Comparison of ENCODE assay signal across 32 cellular contexts in genomic region chrX:6446588-6446987, GRCh38.
"Had no signal": no experiment of that assay in that cellular context is flagged by ENCODE, and none has a peak within 500 bp of the region (broad histone marks: within the 10 kb centered on the region; RNA-seq: fewer than 3 reads in every experiment).

No MANE protein-coding gene starts in this region.

- H3K4me3 ChIP-seq: adrenal gland, body of pancreas, esophagus squamous epithelium, gastroesophageal sphincter had no signal

- H3K9me3 Mint-ChIP-seq: activated B cell treated with CpG ODN at 0.5 μM for 24 hours; activated CD8-positive, alpha-beta T cell treated with anti-CD3 and anti-CD28 coated beads for 36 hours; activated naive CD4-positive, alpha-beta T cell treated with anti-CD3 and anti-CD28 coated beads for 36 hours; activated naive CD4-positive, alpha-beta T cell treated with anti-CD3 and anti-CD28 coated beads, Interleukin-2, amount 50 U/mL, for 24 hours; activated naive CD8-positive, alpha-beta T cell treated with anti-CD3 and anti-CD28 coated beads, Interleukin-2, amount 50 U/mL, for 24 hours; activated T-cell treated with anti-CD3 and anti-CD28 coated beads, Interleukin-2, amount 50 U/mL, for 4 hours; activated T-helper 17 cell treated with anti-CD3 and anti-CD28 coated beads, Interleukin-2, amount 50 U/mL, for 72 hours; T-helper 2 cell treated with Interferon-gamma antibody and Interleukin-4, amounts not matched to agents 5 μg/mL and 100 μg/mL, for 36 hours had no signal

- H3K9me3 ChIP-seq: adrenal gland, body of pancreas, esophagus squamous epithelium, gastroesophageal sphincter had no signal

- H3K36me3 ChIP-seq: adrenal gland, esophagus squamous epithelium, gastroesophageal sphincter, WERI-Rb-1 had no signal

- H3K4me1 Mint-ChIP-seq: activated B cell treated with CpG ODN at 0.5 μM for 24 hours; activated naive CD4-positive, alpha-beta T cell treated with anti-CD3 and anti-CD28 coated beads, Interleukin-2, amount 50 U/mL, for 24 hours; activated naive CD8-positive, alpha-beta T cell treated with anti-CD3 and anti-CD28 coated beads for 36 hours; activated naive CD8-positive, alpha-beta T cell treated with anti-CD3 and anti-CD28 coated beads, Interleukin-2, amount 50 U/mL, for 24 hours; activated T-helper 17 cell treated with anti-CD3 and anti-CD28 coated beads, Interleukin-2, amount 50 U/mL, for 72 hours; T-helper 17 cell had no signal

- H3K27ac ChIP-seq: adrenal gland, body of pancreas, esophagus squamous epithelium, gastroesophageal sphincter, WERI-Rb-1 had no signal

- DNase-seq: activated B cell treated with CpG ODN at 0.5 μM for 24 hours; activated CD4-positive, alpha-beta T cell treated with anti-CD3 and anti-CD28 coated beads for 48 hours; activated CD4-positive, alpha-beta T cell treated with anti-CD3 and anti-CD28 coated beads, Interleukin-2, amount 50 U/mL, for 1 hour; activated CD4-positive, alpha-beta T cell treated with anti-CD3 and anti-CD28 coated beads, Interleukin-2, amount 50 U/mL, for 48 hours; activated CD8-positive, alpha-beta memory T cell treated with anti-CD3 and anti-CD28 coated beads for 24 hours; activated CD8-positive, alpha-beta T cell treated with anti-CD3 and anti-CD28 coated beads for 36 hours; activated effector memory CD4-positive, alpha-beta T cell treated with anti-CD3 and anti-CD28 coated beads, Interleukin-2, amount 50 U/mL, for 16 hours; activated naive CD4-positive, alpha-beta T cell treated with anti-CD3 and anti-CD28 coated beads for 36 hours; activated naive CD8-positive, alpha-beta T cell treated with anti-CD3 and anti-CD28 coated beads for 36 hours; activated naive CD8-positive, alpha-beta T cell treated with anti-CD3 and anti-CD28 coated beads, Interleukin-2, amount 50 U/mL, for 24 hours; activated T-cell treated with anti-CD3 and anti-CD28 coated beads, Interleukin-2, amount 50 U/mL, for 4 hours; adrenal gland; amygdala; aorta; body of pancreas; caudate nucleus; cortex of kidney; dermis blood vessel endothelial cell; effector CD4-positive, alpha-beta T cell; effector memory CD8-positive, alpha-beta T cell; erythroblast; esophagus squamous epithelium; foreskin melanocyte; T-helper 1 cell; T-helper 17 cell; T1000; WERI-Rb-1 had no signal

- H3K4me1 ChIP-seq: adrenal gland, esophagus squamous epithelium, gastroesophageal sphincter had no signal

- H3K4me3 Mint-ChIP-seq: activated B cell treated with CpG ODN at 0.5 μM for 24 hours; activated CD8-positive, alpha-beta T cell treated with anti-CD3 and anti-CD28 coated beads for 36 hours; activated naive CD4-positive, alpha-beta T cell treated with anti-CD3 and anti-CD28 coated beads for 36 hours; activated naive CD4-positive, alpha-beta T cell treated with anti-CD3 and anti-CD28 coated beads, Interleukin-2, amount 50 U/mL, for 24 hours; activated naive CD8-positive, alpha-beta T cell treated with anti-CD3 and anti-CD28 coated beads for 36 hours; activated naive CD8-positive, alpha-beta T cell treated with anti-CD3 and anti-CD28 coated beads, Interleukin-2, amount 50 U/mL, for 24 hours; activated T-cell treated with anti-CD3 and anti-CD28 coated beads, Interleukin-2, amount 50 U/mL, for 4 hours; activated T-helper 17 cell treated with anti-CD3 and anti-CD28 coated beads, Interleukin-2, amount 50 U/mL, for 72 hours; effector memory CD8-positive, alpha-beta T cell; T-helper 17 cell; T-helper 2 cell treated with Interferon-gamma antibody and Interleukin-4, amounts not matched to agents 5 μg/mL and 100 μg/mL, for 36 hours had no signal

- ATAC-seq: activated CD4-positive, CD25-positive, alpha-beta regulatory T cell treated with anti-CD3 and anti-CD28 coated beads, Interleukin-2, amount 50 U/mL, for 24 hours; activated CD8-positive, alpha-beta T cell treated with anti-CD3 and anti-CD28 coated beads for 36 hours; activated naive CD8-positive, alpha-beta T cell treated with anti-CD3 and anti-CD28 coated beads, Interleukin-2, amount 50 U/mL, for 24 hours; activated T-cell treated with anti-CD3 and anti-CD28 coated beads, Interleukin-2, amount 50 U/mL, for 4 hours; activated T-helper 17 cell treated with anti-CD3 and anti-CD28 coated beads, Interleukin-2, amount 50 U/mL, for 72 hours; body of pancreas; effector memory CD8-positive, alpha-beta T cell; gastroesophageal sphincter; T-helper 17 cell had no signal

- H3K27ac Mint-ChIP-seq: activated B cell treated with CpG ODN at 0.5 μM for 24 hours; activated CD8-positive, alpha-beta T cell treated with anti-CD3 and anti-CD28 coated beads for 36 hours; activated naive CD4-positive, alpha-beta T cell treated with anti-CD3 and anti-CD28 coated beads for 36 hours; activated naive CD4-positive, alpha-beta T cell treated with anti-CD3 and anti-CD28 coated beads, Interleukin-2, amount 50 U/mL, for 24 hours; activated naive CD8-positive, alpha-beta T cell treated with anti-CD3 and anti-CD28 coated beads for 36 hours; activated naive CD8-positive, alpha-beta T cell treated with anti-CD3 and anti-CD28 coated beads, Interleukin-2, amount 50 U/mL, for 24 hours; activated T-helper 17 cell treated with anti-CD3 and anti-CD28 coated beads, Interleukin-2, amount 50 U/mL, for 72 hours; effector memory CD8-positive, alpha-beta T cell; T-helper 17 cell; T-helper 2 cell treated with Interferon-gamma antibody and Interleukin-4, amounts not matched to agents 5 μg/mL and 100 μg/mL, for 36 hours had no signal

- H3K27me3 ChIP-seq: adrenal gland, body of pancreas, esophagus squamous epithelium, gastroesophageal sphincter had no signal

- H3K36me3 Mint-ChIP-seq: activated naive CD4-positive, alpha-beta T cell treated with anti-CD3 and anti-CD28 coated beads, Interleukin-2, amount 50 U/mL, for 24 hours; activated naive CD8-positive, alpha-beta T cell treated with anti-CD3 and anti-CD28 coated beads for 36 hours had no signal
